ENCODE assay signal across 19 cellular contexts in genomic region chr2:239093956-239094355, GRCh38.
"Had no signal": no experiment of that assay in that cellular context is flagged by ENCODE, and none has a peak within 500 bp of the region (broad histone marks: within the 10 kb centered on the region; RNA-seq: fewer than 3 reads in every experiment).

No MANE protein-coding gene starts in this region.

- H3K4me1 Mint-ChIP-seq: activated CD4-positive, alpha-beta T cell treated with anti-CD3 and anti-CD28 coated beads, Interleukin-2, amount 10 ng/mL, durations not matched to agents 24 days and 14 days; endodermal cell had no signal

- H3K4me1 ChIP-seq: body of pancreas, colonic mucosa, heart right ventricle, lower lobe of right lung had no signal

- H3K36me3 Mint-ChIP-seq: natural killer cell treated with Interleukin-12 subunit alpha and Interleukin-12 subunit beta and Interleukin-15 and Interleukin-18, amount 100 ng/mL, for 72 hours had no signal

- H3K4me3 Mint-ChIP-seq: activated CD4-positive, alpha-beta T cell treated with anti-CD3 and anti-CD28 coated beads, Interleukin-2, amount 10 ng/mL, durations not matched to agents 24 days and 14 days; activated CD8-positive, alpha-beta T cell treated with anti-CD3 and anti-CD28 coated beads, Interleukin-2, amount 10 ng/mL, durations not matched to agents 7 days and 5 days; activated naive CD8-positive, alpha-beta T cell treated with anti-CD3 and anti-CD28 coated beads, Interleukin-2, amount 10 ng/mL, durations not matched to agents 7 days and 5 days; activated T-cell treated with anti-CD3 and anti-CD28 coated beads, Interleukin-2, amount 50 U/mL, for 24 hours; endodermal cell; natural killer cell treated with Interleukin-12 subunit alpha and Interleukin-12 subunit beta and Interleukin-15 and Interleukin-18, amount 100 ng/mL, for 72 hours; stimulated activated effector memory CD8-positive, alpha-beta T cell treated with anti-CD3 and anti-CD28 coated beads, Interleukin-12 subunit alpha, Interleukin-12 subunit beta, amount 100 ng/mL, for 72 hours had no signal

- H3K27me3 ChIP-seq: body of pancreas, colonic mucosa, heart right ventricle, sigmoid colon had no signal

- DNase-seq: activated CD4-positive, alpha-beta T cell treated with anti-CD3 and anti-CD28 coated beads, Interleukin-2, amount 10 ng/mL, durations not matched to agents 24 days and 14 days; activated CD8-positive, alpha-beta T cell treated with anti-CD3 and anti-CD28 coated beads, Interleukin-2, amount 10 ng/mL, durations not matched to agents 7 days and 5 days; activated naive CD4-positive, alpha-beta T cell treated with Interleukin-2 at 50 U/mL for 16 hours; activated naive CD8-positive, alpha-beta T cell treated with anti-CD3 and anti-CD28 coated beads, Interleukin-2, amount 10 ng/mL, durations not matched to agents 7 days and 5 days; activated T-cell treated with anti-CD3 and anti-CD28 coated beads, Interleukin-2, amount 50 U/mL, for 24 hours; body of pancreas; central memory CD4-positive, alpha-beta T cell; colonic mucosa; endodermal cell; heart right ventricle; islet precursor cell; lower lobe of right lung; sigmoid colon; stimulated activated CD4-positive, alpha-beta T cell treated with anti-CD3 and anti-CD28 coated beads, Interleukin-4, amount 100 ng/mL, for 24 hours; T1000 had no signal

- H3K36me3 ChIP-seq: colonic mucosa had no signal

- H3K27me3 Mint-ChIP-seq: activated CD4-positive, alpha-beta T cell treated with anti-CD3 and anti-CD28 coated beads, Interleukin-2, amount 10 ng/mL, durations not matched to agents 24 days and 14 days; activated naive CD8-positive, alpha-beta T cell treated with anti-CD3 and anti-CD28 coated beads, Interleukin-2, amount 10 ng/mL, durations not matched to agents 7 days and 5 days; activated T-cell treated with anti-CD3 and anti-CD28 coated beads, Interleukin-2, amount 50 U/mL, for 24 hours; natural killer cell treated with Interleukin-12 subunit alpha and Interleukin-12 subunit beta and Interleukin-15 and Interleukin-18, amount 100 ng/mL, for 72 hours had no signal

- H3K9me3 Mint-ChIP-seq: activated CD4-positive, alpha-beta T cell treated with anti-CD3 and anti-CD28 coated beads, Interleukin-2, amount 10 ng/mL, durations not matched to agents 24 days and 14 days; activated naive CD8-positive, alpha-beta T cell treated with anti-CD3 and anti-CD28 coated beads, Interleukin-2, amount 10 ng/mL, durations not matched to agents 7 days and 5 days; activated T-cell treated with anti-CD3 and anti-CD28 coated beads, Interleukin-2, amount 50 U/mL, for 24 hours; activated T-helper 2 cell treated with anti-CD3 and anti-CD28 coated beads, Interferon-gamma antibody, Interleukin-2, Interleukin-4, amounts not matched to agents 10 μg/mL and 5 μg/mL and 100 μg/mL, durations not matched to agents 14 hours and 24 hours and 36 hours; endodermal cell; natural killer cell treated with Interleukin-12 subunit alpha and Interleukin-12 subunit beta and Interleukin-15 and Interleukin-18, amount 100 ng/mL, for 72 hours; stimulated activated effector memory CD8-positive, alpha-beta T cell treated with anti-CD3 and anti-CD28 coated beads, Interleukin-12 subunit alpha, Interleukin-12 subunit beta, amount 100 ng/mL, for 72 hours had no signal

- ATAC-seq: activated CD8-positive, alpha-beta T cell treated with anti-CD3 and anti-CD28 coated beads, Interleukin-2, amount 10 ng/mL, durations not matched to agents 7 days and 5 days; body of pancreas; heart right ventricle; lower lobe of right lung; natural killer cell treated with Interleukin-12 subunit alpha and Interleukin-12 subunit beta and Interleukin-15 and Interleukin-18, amount 100 ng/mL, for 72 hours; stimulated activated effector memory CD8-positive, alpha-beta T cell treated with anti-CD3 and anti-CD28 coated beads, Interleukin-12 subunit alpha, Interleukin-12 subunit beta, amount 100 ng/mL, for 72 hours had no signal

- H3K27ac Mint-ChIP-seq: activated CD4-positive, alpha-beta T cell treated with anti-CD3 and anti-CD28 coated beads, Interleukin-2, amount 10 ng/mL, durations not matched to agents 24 days and 14 days; activated CD8-positive, alpha-beta T cell treated with anti-CD3 and anti-CD28 coated beads, Interleukin-2, amount 10 ng/mL, durations not matched to agents 7 days and 5 days; activated naive CD8-positive, alpha-beta T cell treated with anti-CD3 and anti-CD28 coated beads, Interleukin-2, amount 10 ng/mL, durations not matched to agents 7 days and 5 days; activated T-cell treated with anti-CD3 and anti-CD28 coated beads, Interleukin-2, amount 50 U/mL, for 24 hours; activated T-helper 2 cell treated with anti-CD3 and anti-CD28 coated beads, Interferon-gamma antibody, Interleukin-2, Interleukin-4, amounts not matched to agents 10 μg/mL and 5 μg/mL and 100 μg/mL, durations not matched to agents 14 hours and 24 hours and 36 hours; endodermal cell; natural killer cell treated with Interleukin-12 subunit alpha and Interleukin-12 subunit beta and Interleukin-15 and Interleukin-18, amount 100 ng/mL, for 72 hours; stimulated activated effector memory CD8-positive, alpha-beta T cell treated with anti-CD3 and anti-CD28 coated beads, Interleukin-12 subunit alpha, Interleukin-12 subunit beta, amount 100 ng/mL, for 72 hours had no signal

- H3K27ac ChIP-seq: body of pancreas, colonic mucosa, epithelial cell of prostate, heart right ventricle, lower lobe of right lung, sigmoid colon had no signal

- H3K4me3 ChIP-seq: body of pancreas, colonic mucosa, heart right ventricle, lower lobe of right lung, sigmoid colon had no signal
